In the genomic region with DNA sequence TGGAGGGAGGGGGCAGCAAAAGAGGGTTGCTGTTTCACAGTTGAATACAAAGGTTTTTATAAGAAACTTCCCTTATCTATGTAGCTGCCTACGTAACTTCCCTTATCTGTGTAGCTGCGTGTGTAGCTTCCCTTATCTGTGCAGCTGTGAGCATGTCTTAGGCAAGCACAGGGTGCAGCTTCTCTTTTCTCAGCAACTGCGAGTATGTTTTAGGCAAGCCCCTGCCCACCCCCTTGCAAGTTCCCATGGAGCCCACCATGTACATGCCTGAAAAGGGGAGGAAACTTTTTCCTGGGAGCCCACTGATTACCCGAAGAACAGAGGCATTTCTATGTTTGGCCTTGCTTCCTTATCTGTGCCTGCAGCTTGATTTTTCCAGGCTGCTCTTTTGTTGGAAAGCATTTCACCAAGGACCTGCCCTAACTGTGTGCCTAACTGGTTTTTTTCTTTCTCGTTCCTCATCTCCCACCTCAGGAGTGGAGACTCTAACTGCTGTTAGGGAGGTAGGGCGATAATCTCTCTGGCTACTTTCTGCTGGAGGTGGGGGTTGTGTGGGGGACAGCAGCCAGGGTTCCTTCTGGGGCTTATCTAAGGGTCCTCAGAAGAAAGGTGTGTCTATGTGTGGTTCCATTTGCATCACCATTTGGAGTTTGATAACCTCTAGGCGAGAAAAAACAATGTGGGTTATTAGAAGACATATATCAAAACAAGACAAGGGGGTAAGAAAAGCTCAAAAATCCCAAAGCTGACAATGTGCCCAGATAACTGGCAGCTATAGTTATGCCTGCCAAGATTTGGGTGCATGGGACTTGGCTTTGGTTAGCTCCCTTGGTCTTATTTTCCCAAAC, we compare ENCODE assay signal across 9 cellular contexts. TPM values are rescaled to one million over a fixed set of nuclear protein-coding genes. Genes with fewer than 3 reads are reported as not detected.
DNase-seq lines count a peak whose midpoint lies in the region; ATAC-seq and TF ChIP-seq lines count a peak whose summit lies in the region.
"Had no signal": no experiment of that assay in that cellular context is flagged by ENCODE, and none has a peak within 500 bp of the region (broad histone marks: within the 10 kb centered on the region; RNA-seq: fewer than 3 reads in every experiment).

No MANE protein-coding gene starts in this region.

- peaks cover 5 to 21% (median 5%) of the 10 kb centered on the region in 4 donors for H3K4me1 ChIP-seq in stomach
- H3K4me1 ChIP-seq in breast epithelium: no peaks in the 10 kb centered on the region

- intact Hi-C loops in stomach (cut with DNase I; ENCODE audit: low total_unique reads) (no loop called here), breast epithelium (cut with DNase I; ENCODE audit: low total_unique reads) (no loop called here)

- no peaks in the 10 kb centered on the region for H3K27me3 ChIP-seq in stomach
- no peaks in the 10 kb centered on the region for H3K27me3 ChIP-seq in breast epithelium

- POLR2A ChIA-PET in activated CD4-positive, alpha-beta memory T cell treated with anti-CD3 and anti-CD28 coated beads, Interleukin-2, amount 10 ng/mL, durations not matched to agents 7 days and 5 days (lab: Charles Lee): no interaction called here

- CTCF ChIA-PET in activated CD4-positive, alpha-beta memory T cell treated with anti-CD3 and anti-CD28 coated beads, Interleukin-2, amount 10 ng/mL, durations not matched to agents 7 days and 5 days (lab: Charles Lee): no interaction called here

- H3K27ac Mint-ChIP-seq in activated CD4-positive, alpha-beta memory T cell treated with anti-CD3 and anti-CD28 coated beads, Interleukin-2, amount 10 ng/mL, durations not matched to agents 7 days and 5 days: no peak overlapping the region
- H3K27ac Mint-ChIP-seq: activated CD4-positive, alpha-beta T cell treated with anti-CD3 and anti-CD28 coated beads, Interleukin-2, amount 10 ng/mL, durations not matched to agents 7 days and 5 days had no signal

- peak; percentile 54 for ATAC-seq in GM21360 (IDR thresholded peaks at IDR 0.05; ENCODE audit: unreplicated experiment)

- H3K27ac ChIP-seq in stomach (peak overlapping the region; percentile 44 to 79 (median 58)), breast epithelium (no peak overlapping the region)

- H3K9me3 Mint-ChIP-seq in activated CD4-positive, alpha-beta memory T cell treated with anti-CD3 and anti-CD28 coated beads, Interleukin-2, amount 10 ng/mL, durations not matched to agents 7 days and 5 days: peaks cover 10% of the 10 kb centered on the region

- no peaks in the 10 kb centered on the region for H3K4me1 Mint-ChIP-seq in activated CD4-positive, alpha-beta memory T cell treated with anti-CD3 and anti-CD28 coated beads, Interleukin-2, amount 10 ng/mL, durations not matched to agents 7 days and 5 days
- H3K4me1 Mint-ChIP-seq: activated CD4-positive, alpha-beta T cell treated with anti-CD3 and anti-CD28 coated beads, Interleukin-2, amount 10 ng/mL, durations not matched to agents 7 days and 5 days had no signal

- no peak for TF ChIP-seq CTCF in stomach (IDR thresholded peaks at IDR 0.05)
- no peak for TF ChIP-seq CTCF in breast epithelium (IDR thresholded peaks at IDR 0.05)

- TF ChIP-seq POLR2A in stomach (IDR thresholded peaks at IDR 0.05) (no peak), breast epithelium (IDR thresholded peaks at IDR 0.05) (no peak)

- H3K36me3 ChIP-seq in stomach (peaks cover 0 to 64% (median 37%) of the 10 kb centered on the region in 4 donors), breast epithelium (no peaks in the 10 kb centered on the region)

- no peak overlapping the region for H3K4me3 Mint-ChIP-seq in activated CD4-positive, alpha-beta memory T cell treated with anti-CD3 and anti-CD28 coated beads, Interleukin-2, amount 10 ng/mL, durations not matched to agents 7 days and 5 days
- H3K4me3 Mint-ChIP-seq: activated CD4-positive, alpha-beta T cell treated with anti-CD3 and anti-CD28 coated beads, Interleukin-2, amount 10 ng/mL, durations not matched to agents 7 days and 5 days had no signal

- DNase-seq in NCI-H446 (lab: John Stamatoyannopoulos, UW) (peak; percentile 17 to 71), germinal center (ENCODE audit: low spot score) (peak; percentile 65), stomach (no peak), T1000 (lab: John Stamatoyannopoulos, UW) (no peak), breast epithelium (ENCODE audit: low spot score in 2 of 2) (no peak)
- DNase-seq in activated CD4-positive, alpha-beta memory T cell treated with anti-CD3 and anti-CD28 coated beads, Interleukin-2, amount 10 ng/mL, durations not matched to agents 7 days and 5 days: no peak
- DNase-seq: activated CD4-positive, alpha-beta T cell treated with anti-CD3 and anti-CD28 coated beads, Interleukin-2, amount 10 ng/mL, durations not matched to agents 7 days and 5 days; NCI-H748 treated with DMSO at 0.1 percent for 48 hours had no signal

- H3K4me3 ChIP-seq in stomach (no peak overlapping the region), breast epithelium (no peak overlapping the region)

- 34 to 58% (median 44%) methylated on average over 7 of the region's 7 CpGs for WGBS in stomach, 5 donors

- H3K36me3 Mint-ChIP-seq in activated CD4-positive, alpha-beta memory T cell treated with anti-CD3 and anti-CD28 coated beads, Interleukin-2, amount 10 ng/mL, durations not matched to agents 7 days and 5 days (ENCODE audit: low read depth): peaks cover 22% of the 10 kb centered on the region

- no peaks in the 10 kb centered on the region for H3K27me3 Mint-ChIP-seq in activated CD4-positive, alpha-beta memory T cell treated with anti-CD3 and anti-CD28 coated beads, Interleukin-2, amount 10 ng/mL, durations not matched to agents 7 days and 5 days
- H3K27me3 Mint-ChIP-seq: activated CD4-positive, alpha-beta T cell treated with anti-CD3 and anti-CD28 coated beads, Interleukin-2, amount 10 ng/mL, durations not matched to agents 7 days and 5 days had no signal

- no peak for TF ChIP-seq EP300 in stomach (IDR thresholded peaks at IDR 0.05)

- H3K9me3 ChIP-seq in stomach: no peaks in the 10 kb centered on the region
- H3K9me3 ChIP-seq in breast epithelium: peaks cover 0 to 8% of the 10 kb centered on the region in 2 donors

RNA-seq across cellular contexts. Expression of a gene that starts 26.0 kb away (rescaled TPM):
- total RNA-seq in stomach (10 to 100 TPM in 3 of 5 donors, 1 to 10 TPM in 2; 5.5 to 43.3 (median 17.0) TPM), breast epithelium (10 to 100 TPM in 2 of 3 donors, 1 to 10 TPM in 1; 3.7 to 31.8 (median 12.9) TPM)
- 10 to 100 TPM; 10.5 to 33.5 (median 13.7) TPM for polyA plus RNA-seq in stomach
- total RNA-seq in activated CD4-positive, alpha-beta memory T cell treated with anti-CD3 and anti-CD28 coated beads, Interleukin-2, amount 10 ng/mL, durations not matched to agents 7 days and 5 days: 1 to 10 TPM; 5.2 to 5.9 TPM

Comparison
In these comparisons a context has a peak if more than half of its experiments do, and no peak if none do; other contexts are left out.
1. DNase-seq: peak in NCI-H446 (2 of 2) and germinal center (single experiment); none in stomach (single experiment), T1000 (single experiment), activated CD4-positive, alpha-beta memory T cell treated with anti-CD3 and anti-CD28 coated beads, Interleukin-2, amount 10 ng/mL, durations not matched to agents 7 days and 5 days (single experiment) and breast epithelium (0 of 2).
2. H3K27ac ChIP-seq: peak in stomach (5 of 5); none in breast epithelium (0 of 2).